Comparison of ENCODE assay signal across 1 cellular context in the genomic region with DNA sequence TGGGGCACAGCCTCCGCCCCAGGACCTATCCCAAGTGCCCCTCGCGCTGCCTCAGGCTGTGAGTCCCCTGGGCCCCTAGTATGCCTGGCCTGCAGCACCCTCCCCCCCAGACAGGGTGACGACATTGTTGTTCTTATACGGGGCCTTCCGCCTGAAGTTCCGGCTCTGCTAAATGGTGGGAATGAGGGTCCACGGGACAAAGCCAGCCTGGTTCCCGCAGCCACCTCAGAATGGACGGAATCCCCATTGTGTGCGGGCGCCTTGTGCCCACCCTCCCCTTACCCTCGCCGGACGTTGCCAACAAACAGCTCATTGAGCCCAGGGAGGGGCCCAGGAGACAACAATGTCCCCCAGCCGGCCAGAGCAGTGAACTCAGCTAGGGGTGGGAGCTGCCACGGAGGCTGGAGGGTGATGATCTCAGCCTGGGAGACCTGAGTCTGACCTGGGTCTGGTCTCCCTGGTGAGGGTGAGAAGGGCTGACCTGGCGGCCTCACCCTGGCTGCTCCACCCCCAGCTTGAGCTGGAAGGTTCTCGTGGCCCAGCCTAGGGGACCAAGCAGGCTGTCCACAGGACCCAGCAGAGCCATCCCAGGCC.
TF ChIP-seq lines count a peak whose summit lies in the region.

No MANE protein-coding gene starts in this region.

TF ChIP-seq in HepG2, 621 proteins besides CTCF, POLR2A, EP300 and RAD21 (continued from another document and continues in another):
- TF ChIP-seq, protein P1, sequence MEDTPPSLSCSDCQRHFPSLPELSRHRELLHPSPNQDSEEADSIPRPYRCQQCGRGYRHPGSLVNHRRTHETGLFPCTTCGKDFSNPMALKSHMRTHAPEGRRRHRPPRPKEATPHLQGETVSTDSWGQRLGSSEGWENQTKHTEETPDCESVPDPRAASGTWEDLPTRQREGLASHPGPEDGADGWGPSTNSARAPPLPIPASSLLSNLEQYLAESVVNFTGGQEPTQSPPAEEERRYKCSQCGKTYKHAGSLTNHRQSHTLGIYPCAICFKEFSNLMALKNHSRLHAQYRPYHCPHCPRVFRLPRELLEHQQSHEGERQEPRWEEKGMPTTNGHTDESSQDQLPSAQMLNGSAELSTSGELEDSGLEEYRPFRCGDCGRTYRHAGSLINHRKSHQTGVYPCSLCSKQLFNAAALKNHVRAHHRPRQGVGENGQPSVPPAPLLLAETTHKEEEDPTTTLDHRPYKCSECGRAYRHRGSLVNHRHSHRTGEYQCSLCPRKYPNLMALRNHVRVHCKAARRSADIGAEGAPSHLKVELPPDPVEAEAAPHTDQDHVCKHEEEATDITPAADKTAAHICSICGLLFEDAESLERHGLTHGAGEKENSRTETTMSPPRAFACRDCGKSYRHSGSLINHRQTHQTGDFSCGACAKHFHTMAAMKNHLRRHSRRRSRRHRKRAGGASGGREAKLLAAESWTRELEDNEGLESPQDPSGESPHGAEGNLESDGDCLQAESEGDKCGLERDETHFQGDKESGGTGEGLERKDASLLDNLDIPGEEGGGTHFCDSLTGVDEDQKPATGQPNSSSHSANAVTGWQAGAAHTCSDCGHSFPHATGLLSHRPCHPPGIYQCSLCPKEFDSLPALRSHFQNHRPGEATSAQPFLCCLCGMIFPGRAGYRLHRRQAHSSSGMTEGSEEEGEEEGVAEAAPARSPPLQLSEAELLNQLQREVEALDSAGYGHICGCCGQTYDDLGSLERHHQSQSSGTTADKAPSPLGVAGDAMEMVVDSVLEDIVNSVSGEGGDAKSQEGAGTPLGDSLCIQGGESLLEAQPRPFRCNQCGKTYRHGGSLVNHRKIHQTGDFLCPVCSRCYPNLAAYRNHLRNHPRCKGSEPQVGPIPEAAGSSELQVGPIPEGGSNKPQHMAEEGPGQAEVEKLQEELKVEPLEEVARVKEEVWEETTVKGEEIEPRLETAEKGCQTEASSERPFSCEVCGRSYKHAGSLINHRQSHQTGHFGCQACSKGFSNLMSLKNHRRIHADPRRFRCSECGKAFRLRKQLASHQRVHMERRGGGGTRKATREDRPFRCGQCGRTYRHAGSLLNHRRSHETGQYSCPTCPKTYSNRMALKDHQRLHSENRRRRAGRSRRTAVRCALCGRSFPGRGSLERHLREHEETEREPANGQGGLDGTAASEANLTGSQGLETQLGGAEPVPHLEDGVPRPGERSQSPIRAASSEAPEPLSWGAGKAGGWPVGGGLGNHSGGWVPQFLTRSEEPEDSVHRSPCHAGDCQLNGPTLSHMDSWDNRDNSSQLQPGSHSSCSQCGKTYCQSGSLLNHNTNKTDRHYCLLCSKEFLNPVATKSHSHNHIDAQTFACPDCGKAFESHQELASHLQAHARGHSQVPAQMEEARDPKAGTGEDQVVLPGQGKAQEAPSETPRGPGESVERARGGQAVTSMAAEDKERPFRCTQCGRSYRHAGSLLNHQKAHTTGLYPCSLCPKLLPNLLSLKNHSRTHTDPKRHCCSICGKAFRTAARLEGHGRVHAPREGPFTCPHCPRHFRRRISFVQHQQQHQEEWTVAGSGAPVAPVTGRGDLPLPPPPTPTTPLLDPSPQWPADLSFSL (CRISPR knock-in tag; IDR thresholded peaks at IDR 0.05), result no peak
- TF ChIP-seq, protein P2, sequence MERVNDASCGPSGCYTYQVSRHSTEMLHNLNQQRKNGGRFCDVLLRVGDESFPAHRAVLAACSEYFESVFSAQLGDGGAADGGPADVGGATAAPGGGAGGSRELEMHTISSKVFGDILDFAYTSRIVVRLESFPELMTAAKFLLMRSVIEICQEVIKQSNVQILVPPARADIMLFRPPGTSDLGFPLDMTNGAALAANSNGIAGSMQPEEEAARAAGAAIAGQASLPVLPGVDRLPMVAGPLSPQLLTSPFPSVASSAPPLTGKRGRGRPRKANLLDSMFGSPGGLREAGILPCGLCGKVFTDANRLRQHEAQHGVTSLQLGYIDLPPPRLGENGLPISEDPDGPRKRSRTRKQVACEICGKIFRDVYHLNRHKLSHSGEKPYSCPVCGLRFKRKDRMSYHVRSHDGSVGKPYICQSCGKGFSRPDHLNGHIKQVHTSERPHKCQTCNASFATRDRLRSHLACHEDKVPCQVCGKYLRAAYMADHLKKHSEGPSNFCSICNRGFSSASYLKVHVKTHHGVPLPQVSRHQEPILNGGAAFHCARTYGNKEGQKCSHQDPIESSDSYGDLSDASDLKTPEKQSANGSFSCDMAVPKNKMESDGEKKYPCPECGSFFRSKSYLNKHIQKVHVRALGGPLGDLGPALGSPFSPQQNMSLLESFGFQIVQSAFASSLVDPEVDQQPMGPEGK (CRISPR knock-in tag; IDR thresholded peaks at IDR 0.05), result peak; percentile 63
- TF ChIP-seq ZSCAN20 (CRISPR knock-in tag; IDR thresholded peaks at IDR 0.05; ENCODE audit: borderline replicate concordance) (no peak), GTF3A (CRISPR knock-in tag; conservative IDR thresholded peaks at IDR 0.05) (no peak), HNRNPLL (IDR thresholded peaks at IDR 0.05; ENCODE audit: low read depth, low read length, poor library complexity, severe bottlenecking) (peak; percentile 35), ZIK1 (CRISPR knock-in tag; IDR thresholded peaks at IDR 0.05; ENCODE audit: borderline replicate concordance, low read depth) (no peak; the same call in 1 of the 2 replicates), ZNF430 (CRISPR knock-in tag; IDR thresholded peaks at IDR 0.05) (peak; percentile 65; the same call in 1 of the 2 replicates), POLR2AphosphoS5 (IDR thresholded peaks at IDR 0.05; ENCODE audit: low read depth, low read length) (no peak), ZZZ3 (CRISPR knock-in tag; IDR thresholded peaks at IDR 0.05; ENCODE audit: borderline replicate concordance) (no peak), CREB1 (IDR thresholded peaks at IDR 0.05) (no peak), CREB1 (CRISPR knock-in tag; IDR thresholded peaks at IDR 0.05) (no peak), HNRNPL (IDR thresholded peaks at IDR 0.05; ENCODE audit: low read depth, low read length) (no peak), NFKB2 (CRISPR knock-in tag; IDR thresholded peaks at IDR 0.05; ENCODE audit: borderline replicate concordance) (no peak), NONO (IDR thresholded peaks at IDR 0.05) (no peak), NONO (CRISPR knock-in tag; conservative IDR thresholded peaks at IDR 0.05) (no peak), MAFK (conservative IDR thresholded peaks at IDR 0.05 in 1 of 2, IDR thresholded peaks at IDR 0.05 in 1 of 2; ENCODE audit: low read length in 2 of 2) (no peak), NFE2 (CRISPR knock-in tag; IDR thresholded peaks at IDR 0.05) (no peak), NFIB (CRISPR knock-in tag; IDR thresholded peaks at IDR 0.05; ENCODE audit: borderline replicate concordance) (no peak), ZFX (CRISPR knock-in tag; IDR thresholded peaks at IDR 0.05; ENCODE audit: low read depth) (peak; percentile 43), JUN (CRISPR knock-in tag; IDR thresholded peaks at IDR 0.05) (peak; percentile 17; the same call in 1 of the 2 replicates), HNF4G (IDR thresholded peaks at IDR 0.05; ENCODE audit: borderline replicate concordance, low read depth, low read length) (no peak), HNF4G (CRISPR knock-in tag; IDR thresholded peaks at IDR 0.05; ENCODE audit: borderline replicate concordance, low read depth) (no peak), KMT2A (CRISPR knock-in tag; IDR thresholded peaks at IDR 0.05) (no peak), SMARCC2 (IDR thresholded peaks at IDR 0.05) (no peak), ZNF790 (CRISPR knock-in tag; IDR thresholded peaks at IDR 0.05; ENCODE audit: borderline replicate concordance) (no peak), ZNF367 (CRISPR knock-in tag; IDR thresholded peaks at IDR 0.05; ENCODE audit: borderline replicate concordance) (no peak)
- TF ChIP-seq, protein P3, sequence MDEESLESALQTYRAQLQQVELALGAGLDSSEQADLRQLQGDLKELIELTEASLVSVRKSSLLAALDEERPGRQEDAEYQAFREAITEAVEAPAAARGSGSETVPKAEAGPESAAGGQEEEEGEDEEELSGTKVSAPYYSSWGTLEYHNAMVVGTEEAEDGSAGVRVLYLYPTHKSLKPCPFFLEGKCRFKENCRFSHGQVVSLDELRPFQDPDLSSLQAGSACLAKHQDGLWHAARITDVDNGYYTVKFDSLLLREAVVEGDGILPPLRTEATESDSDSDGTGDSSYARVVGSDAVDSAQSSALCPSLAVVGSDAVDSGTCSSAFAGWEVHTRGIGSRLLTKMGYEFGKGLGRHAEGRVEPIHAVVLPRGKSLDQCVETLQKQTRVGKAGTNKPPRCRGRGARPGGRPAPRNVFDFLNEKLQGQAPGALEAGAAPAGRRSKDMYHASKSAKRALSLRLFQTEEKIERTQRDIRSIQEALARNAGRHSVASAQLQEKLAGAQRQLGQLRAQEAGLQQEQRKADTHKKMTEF (CRISPR knock-in tag; IDR thresholded peaks at IDR 0.05), result no peak
- TF ChIP-seq, protein P4, sequence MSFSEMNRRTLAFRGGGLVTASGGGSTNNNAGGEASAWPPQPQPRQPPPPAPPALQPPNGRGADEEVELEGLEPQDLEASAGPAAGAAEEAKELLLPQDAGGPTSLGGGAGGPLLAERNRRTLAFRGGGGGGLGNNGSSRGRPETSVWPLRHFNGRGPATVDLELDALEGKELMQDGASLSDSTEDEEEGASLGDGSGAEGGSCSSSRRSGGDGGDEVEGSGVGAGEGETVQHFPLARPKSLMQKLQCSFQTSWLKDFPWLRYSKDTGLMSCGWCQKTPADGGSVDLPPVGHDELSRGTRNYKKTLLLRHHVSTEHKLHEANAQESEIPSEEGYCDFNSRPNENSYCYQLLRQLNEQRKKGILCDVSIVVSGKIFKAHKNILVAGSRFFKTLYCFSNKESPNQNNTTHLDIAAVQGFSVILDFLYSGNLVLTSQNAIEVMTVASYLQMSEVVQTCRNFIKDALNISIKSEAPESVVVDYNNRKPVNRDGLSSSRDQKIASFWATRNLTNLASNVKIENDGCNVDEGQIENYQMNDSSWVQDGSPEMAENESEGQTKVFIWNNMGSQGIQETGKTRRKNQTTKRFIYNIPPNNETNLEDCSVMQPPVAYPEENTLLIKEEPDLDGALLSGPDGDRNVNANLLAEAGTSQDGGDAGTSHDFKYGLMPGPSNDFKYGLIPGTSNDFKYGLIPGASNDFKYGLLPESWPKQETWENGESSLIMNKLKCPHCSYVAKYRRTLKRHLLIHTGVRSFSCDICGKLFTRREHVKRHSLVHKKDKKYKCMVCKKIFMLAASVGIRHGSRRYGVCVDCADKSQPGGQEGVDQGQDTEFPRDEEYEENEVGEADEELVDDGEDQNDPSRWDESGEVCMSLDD (CRISPR knock-in tag; IDR thresholded peaks at IDR 0.05; ENCODE audit: borderline replicate concordance), result no peak
- TF ChIP-seq, protein P5, sequence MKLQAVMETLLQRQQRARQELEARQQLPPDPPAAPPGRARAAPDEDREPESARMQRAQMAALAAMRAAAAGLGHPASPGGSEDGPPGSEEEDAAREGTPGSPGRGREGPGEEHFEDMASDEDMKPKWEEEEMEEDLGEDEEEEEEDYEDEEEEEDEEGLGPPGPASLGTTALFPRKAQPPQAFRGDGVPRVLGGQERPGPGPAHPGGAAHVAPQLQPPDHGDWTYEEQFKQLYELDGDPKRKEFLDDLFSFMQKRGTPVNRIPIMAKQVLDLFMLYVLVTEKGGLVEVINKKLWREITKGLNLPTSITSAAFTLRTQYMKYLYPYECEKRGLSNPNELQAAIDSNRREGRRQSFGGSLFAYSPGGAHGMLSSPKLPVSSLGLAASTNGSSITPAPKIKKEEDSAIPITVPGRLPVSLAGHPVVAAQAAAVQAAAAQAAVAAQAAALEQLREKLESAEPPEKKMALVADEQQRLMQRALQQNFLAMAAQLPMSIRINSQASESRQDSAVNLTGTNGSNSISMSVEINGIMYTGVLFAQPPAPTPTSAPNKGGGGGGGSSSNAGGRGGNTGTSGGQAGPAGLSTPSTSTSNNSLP (IDR thresholded peaks at IDR 0.05; ENCODE audit: low read depth, low read length), result no peak
- TF ChIP-seq, protein P6, sequence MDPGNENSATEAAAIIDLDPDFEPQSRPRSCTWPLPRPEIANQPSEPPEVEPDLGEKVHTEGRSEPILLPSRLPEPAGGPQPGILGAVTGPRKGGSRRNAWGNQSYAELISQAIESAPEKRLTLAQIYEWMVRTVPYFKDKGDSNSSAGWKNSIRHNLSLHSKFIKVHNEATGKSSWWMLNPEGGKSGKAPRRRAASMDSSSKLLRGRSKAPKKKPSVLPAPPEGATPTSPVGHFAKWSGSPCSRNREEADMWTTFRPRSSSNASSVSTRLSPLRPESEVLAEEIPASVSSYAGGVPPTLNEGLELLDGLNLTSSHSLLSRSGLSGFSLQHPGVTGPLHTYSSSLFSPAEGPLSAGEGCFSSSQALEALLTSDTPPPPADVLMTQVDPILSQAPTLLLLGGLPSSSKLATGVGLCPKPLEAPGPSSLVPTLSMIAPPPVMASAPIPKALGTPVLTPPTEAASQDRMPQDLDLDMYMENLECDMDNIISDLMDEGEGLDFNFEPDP (CRISPR knock-in tag; conservative IDR thresholded peaks at IDR 0.05), result no peak
- TF ChIP-seq, protein P7, sequence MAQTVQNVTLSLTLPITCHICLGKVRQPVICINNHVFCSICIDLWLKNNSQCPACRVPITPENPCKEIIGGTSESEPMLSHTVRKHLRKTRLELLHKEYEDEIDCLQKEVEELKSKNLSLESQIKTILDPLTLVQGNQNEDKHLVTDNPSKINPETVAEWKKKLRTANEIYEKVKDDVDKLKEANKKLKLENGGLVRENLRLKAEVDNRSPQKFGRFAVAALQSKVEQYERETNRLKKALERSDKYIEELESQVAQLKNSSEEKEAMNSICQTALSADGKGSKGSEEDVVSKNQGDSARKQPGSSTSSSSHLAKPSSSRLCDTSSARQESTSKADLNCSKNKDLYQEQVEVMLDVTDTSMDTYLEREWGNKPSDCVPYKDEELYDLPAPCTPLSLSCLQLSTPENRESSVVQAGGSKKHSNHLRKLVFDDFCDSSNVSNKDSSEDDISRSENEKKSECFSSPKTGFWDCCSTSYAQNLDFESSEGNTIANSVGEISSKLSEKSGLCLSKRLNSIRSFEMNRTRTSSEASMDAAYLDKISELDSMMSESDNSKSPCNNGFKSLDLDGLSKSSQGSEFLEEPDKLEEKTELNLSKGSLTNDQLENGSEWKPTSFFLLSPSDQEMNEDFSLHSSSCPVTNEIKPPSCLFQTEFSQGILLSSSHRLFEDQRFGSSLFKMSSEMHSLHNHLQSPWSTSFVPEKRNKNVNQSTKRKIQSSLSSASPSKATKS (CRISPR knock-in tag; IDR thresholded peaks at IDR 0.05), result no peak
- TF ChIP-seq, protein P8, sequence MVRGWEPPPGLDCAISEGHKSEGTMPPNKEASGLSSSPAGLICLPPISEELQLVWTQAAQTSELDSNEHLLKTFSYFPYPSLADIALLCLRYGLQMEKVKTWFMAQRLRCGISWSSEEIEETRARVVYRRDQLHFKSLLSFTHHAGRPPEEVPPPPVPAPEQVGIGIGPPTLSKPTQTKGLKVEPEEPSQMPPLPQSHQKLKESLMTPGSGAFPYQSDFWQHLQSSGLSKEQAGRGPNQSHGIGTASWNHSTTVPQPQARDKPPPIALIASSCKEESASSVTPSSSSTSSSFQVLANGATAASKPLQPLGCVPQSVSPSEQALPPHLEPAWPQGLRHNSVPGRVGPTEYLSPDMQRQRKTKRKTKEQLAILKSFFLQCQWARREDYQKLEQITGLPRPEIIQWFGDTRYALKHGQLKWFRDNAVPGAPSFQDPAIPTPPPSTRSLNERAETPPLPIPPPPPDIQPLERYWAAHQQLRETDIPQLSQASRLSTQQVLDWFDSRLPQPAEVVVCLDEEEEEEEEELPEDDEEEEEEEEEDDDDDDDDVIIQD (CRISPR knock-in tag; IDR thresholded peaks at IDR 0.05; ENCODE audit: low read depth), result no peak
- TF ChIP-seq, protein P9, sequence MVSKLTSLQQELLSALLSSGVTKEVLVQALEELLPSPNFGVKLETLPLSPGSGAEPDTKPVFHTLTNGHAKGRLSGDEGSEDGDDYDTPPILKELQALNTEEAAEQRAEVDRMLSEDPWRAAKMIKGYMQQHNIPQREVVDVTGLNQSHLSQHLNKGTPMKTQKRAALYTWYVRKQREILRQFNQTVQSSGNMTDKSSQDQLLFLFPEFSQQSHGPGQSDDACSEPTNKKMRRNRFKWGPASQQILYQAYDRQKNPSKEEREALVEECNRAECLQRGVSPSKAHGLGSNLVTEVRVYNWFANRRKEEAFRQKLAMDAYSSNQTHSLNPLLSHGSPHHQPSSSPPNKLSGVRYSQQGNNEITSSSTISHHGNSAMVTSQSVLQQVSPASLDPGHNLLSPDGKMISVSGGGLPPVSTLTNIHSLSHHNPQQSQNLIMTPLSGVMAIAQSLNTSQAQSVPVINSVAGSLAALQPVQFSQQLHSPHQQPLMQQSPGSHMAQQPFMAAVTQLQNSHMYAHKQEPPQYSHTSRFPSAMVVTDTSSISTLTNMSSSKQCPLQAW (CRISPR knock-in tag; IDR thresholded peaks at IDR 0.05), result peak; percentile 56; the same call in 1 of the 2 replicates
